19 cellular contexts compared by ENCODE assay signal in the genomic region with DNA sequence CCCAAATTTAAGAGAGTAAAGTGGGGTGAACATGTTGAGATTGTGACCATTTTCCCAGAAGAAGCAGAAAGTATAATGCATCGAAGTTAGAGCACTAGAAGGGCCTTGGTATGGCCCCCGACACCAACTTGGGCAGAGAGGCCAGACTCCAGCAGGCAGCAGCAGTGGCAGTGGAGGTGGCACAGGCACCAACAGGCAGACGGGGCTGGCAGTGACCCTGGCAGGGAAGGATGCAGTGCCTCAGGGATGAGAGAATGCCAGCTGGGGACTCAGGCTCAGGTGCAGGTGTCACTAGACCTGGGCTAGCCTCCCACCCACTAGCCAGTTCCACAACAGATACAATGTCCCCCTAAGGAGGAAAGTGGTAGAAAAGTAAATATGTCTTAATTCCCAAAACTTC.
"Had no signal": no experiment of that assay in that cellular context is flagged by ENCODE, and none has a peak within 500 bp of the region (broad histone marks: within the 10 kb centered on the region; RNA-seq: fewer than 3 reads in every experiment).

No MANE protein-coding gene starts in this region.

- DNase-seq: dorsolateral prefrontal cortex; effector CD4-positive, alpha-beta T cell; hypothalamus; left ventricle myocardium superior; lower lobe of right lung; natural killer cell; occipital lobe; ovary; psoas muscle; right cardiac atrium; sigmoid colon; stimulated activated CD4-positive, alpha-beta T cell treated with anti-CD3 and anti-CD28 coated beads, Interleukin-2, amount 100 ng/mL, for 24 hours; stimulated activated CD4-positive, alpha-beta T cell treated with anti-CD3 and anti-CD28 coated beads, Interleukin-4, amount 100 ng/mL, for 24 hours; stimulated activated naive CD4-positive, alpha-beta T cell; stimulated activated naive CD8-positive, alpha-beta T cell treated with anti-CD3 and anti-CD28 coated beads, Interleukin-15, amount 100 ng/mL, for 72 hours; transverse colon; upper lobe of right lung; uterus had no signal

- H3K9me3 ChIP-seq: lower lobe of right lung, ovary, psoas muscle, sigmoid colon, suprapubic skin, transverse colon, upper lobe of right lung, uterus had no signal

- H3K36me3 Mint-ChIP-seq: natural killer cell had no signal

- ATAC-seq: left ventricle myocardium superior; lower lobe of right lung; natural killer cell; psoas muscle; right cardiac atrium; stimulated activated naive CD8-positive, alpha-beta T cell treated with anti-CD3 and anti-CD28 coated beads, Interleukin-15, amount 100 ng/mL, for 72 hours; upper lobe of right lung had no signal

- H3K27me3 Mint-ChIP-seq: stimulated activated naive CD8-positive, alpha-beta T cell treated with anti-CD3 and anti-CD28 coated beads, Interleukin-15, amount 100 ng/mL, for 72 hours had no signal

- H3K27ac Mint-ChIP-seq: natural killer cell had no signal

- H3K9me3 Mint-ChIP-seq: natural killer cell; stimulated activated naive CD8-positive, alpha-beta T cell treated with anti-CD3 and anti-CD28 coated beads, Interleukin-15, amount 100 ng/mL, for 72 hours had no signal

- H3K4me3 Mint-ChIP-seq: natural killer cell; stimulated activated naive CD8-positive, alpha-beta T cell treated with anti-CD3 and anti-CD28 coated beads, Interleukin-15, amount 100 ng/mL, for 72 hours had no signal
